12 cellular contexts compared by ENCODE assay signal in genomic region chr13:95137096-95137495, GRCh38.
DNase-seq lines count a peak whose midpoint lies in the region; ATAC-seq and TF ChIP-seq lines count a peak whose summit lies in the region.
"Had no signal": no experiment of that assay in that cellular context is flagged by ENCODE, and none has a peak within 500 bp of the region (broad histone marks: within the 10 kb centered on the region; RNA-seq: fewer than 3 reads in every experiment).

No MANE protein-coding gene starts in this region.

- H3K27ac ChIP-seq in CD4-positive, CD25-positive, alpha-beta regulatory T cell (ENCODE audit: insufficient read depth, low read length, poor library complexity, severe bottlenecking): no peak overlapping the region
- H3K27ac ChIP-seq in brain microvascular endothelial cell: no peak overlapping the region
- H3K27ac ChIP-seq: cardiac muscle cell had no signal

- in situ Hi-C loops in brain microvascular endothelial cell (cut with HindIII; ENCODE audit: low pct_ligation_motif_present, low sequenced_read_pairs): no loop called here

- no peaks in the 10 kb centered on the region for H3K9me3 ChIP-seq in CD4-positive, CD25-positive, alpha-beta regulatory T cell (ENCODE audit: control insufficient read depth in 2 of 2, low read length in 2 of 2)
- H3K9me3 ChIP-seq: Caco-2 had no signal

- TF ChIP-seq CTCF in brain microvascular endothelial cell (IDR thresholded peaks at IDR 0.05; ENCODE audit: low read depth, low read length, missing control alignments): no peak

- peaks cover 0 to 3% (median 0%) of the 10 kb centered on the region in 7 donors for H3K9me3 Mint-ChIP-seq in CD4-positive, CD25-positive, alpha-beta regulatory T cell
- H3K9me3 Mint-ChIP-seq: IgD-negative memory B cell had no signal

- ATAC-seq in CD4-positive, CD25-positive, alpha-beta regulatory T cell (ENCODE audit: low read depth in 2 of 2): no peak
- peak; percentile 88 for ATAC-seq in GM19452 (IDR thresholded peaks at IDR 0.05; ENCODE audit: unreplicated experiment)
- peak; percentile 91 for ATAC-seq in HG03108 (IDR thresholded peaks at IDR 0.05; ENCODE audit: unreplicated experiment)

- peak overlapping the region in 2 of 3 donors; percentile 22 to 39 for H3K27ac Mint-ChIP-seq in CD4-positive, CD25-positive, alpha-beta regulatory T cell
- H3K27ac Mint-ChIP-seq: IgD-negative memory B cell had no signal

- peaks cover 0 to 16% (median 7%) of the 10 kb centered on the region in 4 donors for H3K4me1 Mint-ChIP-seq in CD4-positive, CD25-positive, alpha-beta regulatory T cell
- H3K4me1 Mint-ChIP-seq: IgD-negative memory B cell had no signal

- no peaks in the 10 kb centered on the region for H3K27me3 ChIP-seq in CD4-positive, CD25-positive, alpha-beta regulatory T cell (ENCODE audit: control insufficient read depth, insufficient read depth, low read length)
- H3K27me3 ChIP-seq in brain microvascular endothelial cell (replicated peaks): no peaks in the 10 kb centered on the region
- H3K27me3 ChIP-seq: cardiac muscle cell had no signal

- no peaks in the 10 kb centered on the region for H3K27me3 Mint-ChIP-seq in CD4-positive, CD25-positive, alpha-beta regulatory T cell
- H3K27me3 Mint-ChIP-seq: IgD-negative memory B cell had no signal

- peaks cover 3% of the 10 kb centered on the region for H3K36me3 ChIP-seq in CD4-positive, CD25-positive, alpha-beta regulatory T cell (ENCODE audit: control insufficient read depth, insufficient read depth, low read length)
- H3K36me3 ChIP-seq in brain microvascular endothelial cell (replicated peaks): no peaks in the 10 kb centered on the region
- H3K36me3 ChIP-seq: cardiac muscle cell had no signal

- peaks cover 47% of the 10 kb centered on the region for H3K36me3 Mint-ChIP-seq in CD4-positive, CD25-positive, alpha-beta regulatory T cell

- H3K4me1 ChIP-seq in CD4-positive, CD25-positive, alpha-beta regulatory T cell (ENCODE audit: control insufficient read depth, insufficient read depth, low read length, poor library complexity, severe bottlenecking): peaks cover 4% of the 10 kb centered on the region
- H3K4me1 ChIP-seq: Caco-2 had no signal

- no peak overlapping the region for H3K4me3 Mint-ChIP-seq in CD4-positive, CD25-positive, alpha-beta regulatory T cell
- H3K4me3 Mint-ChIP-seq: IgD-negative memory B cell had no signal

- H3K4me3 ChIP-seq in CD4-positive, CD25-positive, alpha-beta regulatory T cell (ENCODE audit: low read depth, low read length): no peak overlapping the region
- H3K4me3 ChIP-seq in brain microvascular endothelial cell (ENCODE audit: low read depth, low read length): no peak overlapping the region
- H3K4me3 ChIP-seq: cardiac muscle cell had no signal

- peak in 1 of 3 donors; percentile 25 for DNase-seq in CD4-positive, CD25-positive, alpha-beta regulatory T cell
- DNase-seq in brain microvascular endothelial cell (peak; percentile 35), NCI-H1105 (lab: John Stamatoyannopoulos, UW) (no peak), glomerular visceral epithelial cell (ENCODE audit: extremely low spot score) (no peak), GM19240 (ENCODE audit: insufficient read length, low spot score) (no peak), cerebellar cortex (ENCODE audit: low spot score) (no peak)
- DNase-seq: Caco-2, mammary epithelial cell had no signal

Comparison
In these comparisons a context has a peak if more than half of its experiments do, and no peak if none do; other contexts are left out.
1. ATAC-seq: peak in GM19452 (single experiment) and HG03108 (single experiment); none in CD4-positive, CD25-positive, alpha-beta regulatory T cell (0 of 2).